8 cellular contexts compared by ENCODE assay signal in genomic region chr4:6909113-6909969, GRCh38. TPM values are rescaled to one million over a fixed set of nuclear protein-coding genes. Genes with fewer than 3 reads are reported as not detected.
DNase-seq lines count a peak whose midpoint lies in the region; ATAC-seq and TF ChIP-seq lines count a peak whose summit lies in the region.

A gene with protein sequence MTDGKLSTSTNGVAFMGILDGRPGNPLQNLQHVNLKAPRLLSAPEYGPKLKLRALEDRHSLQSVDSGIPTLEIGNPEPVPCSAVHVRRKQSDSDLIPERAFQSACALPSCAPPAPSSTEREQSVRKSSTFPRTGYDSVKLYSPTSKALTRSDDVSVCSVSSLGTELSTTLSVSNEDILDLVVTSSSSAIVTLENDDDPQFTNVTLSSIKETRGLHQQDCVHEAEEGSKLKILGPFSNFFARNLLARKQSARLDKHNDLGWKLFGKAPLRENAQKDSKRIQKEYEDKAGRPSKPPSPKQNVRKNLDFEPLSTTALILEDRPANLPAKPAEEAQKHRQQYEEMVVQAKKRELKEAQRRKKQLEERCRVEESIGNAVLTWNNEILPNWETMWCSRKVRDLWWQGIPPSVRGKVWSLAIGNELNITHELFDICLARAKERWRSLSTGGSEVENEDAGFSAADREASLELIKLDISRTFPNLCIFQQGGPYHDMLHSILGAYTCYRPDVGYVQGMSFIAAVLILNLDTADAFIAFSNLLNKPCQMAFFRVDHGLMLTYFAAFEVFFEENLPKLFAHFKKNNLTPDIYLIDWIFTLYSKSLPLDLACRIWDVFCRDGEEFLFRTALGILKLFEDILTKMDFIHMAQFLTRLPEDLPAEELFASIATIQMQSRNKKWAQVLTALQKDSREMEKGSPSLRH (plus strand): TSS chr4:6909826. CDS start chr4:6923390, 13,564 bp downstream.

- DNase-seq in EH (ENCODE audit: low read depth) (peak; percentile 86), KBM-7 (peak; percentile 92), RWPE1 (ENCODE audit: low spot score) (peak; percentile 85), fibroblast of villous mesenchyme (ENCODE audit: low read depth) (peak; percentile 87), neural progenitor cell (ENCODE audit: low spot score) (peak; percentile 95), stromal cell of bone marrow (ENCODE audit: low read depth) (peak; percentile 78)
- DNase-seq in activated effector memory CD4-positive, alpha-beta T cell treated with anti-CD3 and anti-CD28 coated beads, Interleukin-2, amount 50 U/mL, for 16 hours: peak; percentile 95

- H3F3A ChIP-seq in neural progenitor cell (ENCODE audit: low read depth): peaks cover 15% of the 10 kb centered on the region

- peak within 1 kb of the TSS; percentile 90 for H3K4me2 ChIP-seq in neural progenitor cell

- H3K4me3 ChIP-seq in fibroblast of villous mesenchyme (ENCODE audit: low read depth, low read length) (peak within 1 kb of the TSS; percentile 76), neural progenitor cell (peak within 1 kb of the TSS; percentile 99)

- in situ Hi-C loops in KBM-7 (cut with MboI; ENCODE audit: low pct_unique_long_range_greater_than_20kb, low sequenced_read_pairs): no loop called here

- CTCF ChIA-PET in RWPE1 (lab: Yijun Ruan, JAX): interaction anchor here (0.7 to 1.1 kb wide), 2 partner anchors 173 to 190 kb away, joined by 3 read pairs; no protein-coding TSS in a partner anchor

- H3K27ac ChIP-seq in RWPE1 (peak within 1 kb of the TSS; percentile 91), neural progenitor cell (peak within 1 kb of the TSS; percentile 98)

- H3K4me1 ChIP-seq in neural progenitor cell: peaks cover 26% of the 10 kb centered on the region

- no peak for TF ChIP-seq CTCF in RWPE1 (conservative IDR thresholded peaks at IDR 0.05; ENCODE audit: low read depth)
- TF ChIP-seq CTCF in fibroblast of villous mesenchyme (IDR thresholded peaks at IDR 0.05; ENCODE audit: insufficient read depth, low read depth, low read length): no peak
- TF ChIP-seq CTCF in neural progenitor cell (IDR thresholded peaks at IDR 0.05): peak; percentile 43

- POLR2A ChIA-PET in RWPE1 (lab: Yijun Ruan, JAX; ENCODE audit: low non-redundant PET): interaction anchor here (0.6 kb wide), 2 partner anchors 78 to 90 kb away, joined by 3 read pairs; no protein-coding TSS in a partner anchor

- peaks cover 11% of the 10 kb centered on the region for H3K27me3 Mint-ChIP-seq in neural progenitor cell (ENCODE audit: insufficient read depth, low read depth)

- H4K20me1 ChIP-seq in neural progenitor cell (ENCODE audit: low read depth): peaks cover 42% of the 10 kb centered on the region

- H3K36me3 ChIP-seq in neural progenitor cell: no peaks in the 10 kb centered on the region

- peaks cover 35% of the 10 kb centered on the region for H3K4me1 Mint-ChIP-seq in neural progenitor cell

- peaks cover 44% of the 10 kb centered on the region for H3K79me2 ChIP-seq in neural progenitor cell (ENCODE audit: low read depth)

- H2AFZ ChIP-seq in neural progenitor cell (replicated peaks): peak within 1 kb of the TSS; percentile 98

- H3K27me3 ChIP-seq in neural progenitor cell: peaks cover 13% of the 10 kb centered on the region

- no peaks in the 10 kb centered on the region for H3K9me3 ChIP-seq in neural progenitor cell (ENCODE audit: low read depth)

- no peaks in the 10 kb centered on the region for H3K9me3 Mint-ChIP-seq in neural progenitor cell

- peak; percentile 86 for ATAC-seq in GM21717 (IDR thresholded peaks at IDR 0.05; ENCODE audit: unreplicated experiment)

- peaks cover 2% of the 10 kb centered on the region for H3K36me3 Mint-ChIP-seq in neural progenitor cell

- peak within 1 kb of the TSS; percentile 93 for H3K9ac ChIP-seq in neural progenitor cell

- peak within 1 kb of the TSS; percentile 96 for H3K4me3 Mint-ChIP-seq in neural progenitor cell

- peak within 1 kb of the TSS; percentile 95 for H3K27ac Mint-ChIP-seq in neural progenitor cell

RNA-seq across cellular contexts. Expression of the gene that starts here (rescaled TPM):
- total RNA-seq in fibroblast of villous mesenchyme: 39.0 and 42.3 TPM in 2 replicates
- 47.9 and 58.8 TPM in 2 replicates for total RNA-seq in neural progenitor cell (ENCODE audit: low replicate concordance)

Comparison
In these comparisons a context has a peak if more than half of its experiments do, and no peak if none do; other contexts are left out.
1. Peak in every context shown above with its lines: DNase-seq, ATAC-seq, H3K4me3 ChIP-seq and H3K27ac ChIP-seq.